8 cellular contexts compared by ENCODE assay signal in genomic region chr19:51689751-51690358, GRCh38. TPM values are rescaled to one million over a fixed set of nuclear protein-coding genes. Genes with fewer than 3 reads are reported as not detected.
DNase-seq lines count a peak whose midpoint lies in the region; ATAC-seq and TF ChIP-seq lines count a peak whose summit lies in the region.

No MANE protein-coding gene starts in this region.

- POLR2A ChIA-PET in activated CD4-positive, alpha-beta memory T cell treated with anti-CD3 and anti-CD28 coated beads for 36 hours (lab: Charles Lee): interaction anchor here (1.5 kb wide), 1 partner anchor 13 kb away, joined by 6 read pairs; no protein-coding TSS in a partner anchor

- peaks cover 15% of the 10 kb centered on the region for H3K4me1 Mint-ChIP-seq in activated naive CD4-positive, alpha-beta T cell treated with anti-CD3 and anti-CD28 coated beads, Interleukin-2, amount 10 ng/mL, durations not matched to agents 7 days and 5 days
- peaks cover 11% of the 10 kb centered on the region for H3K4me1 Mint-ChIP-seq in activated CD4-positive, alpha-beta memory T cell treated with anti-CD3 and anti-CD28 coated beads for 36 hours (ENCODE audit: low read depth)

- TF ChIP-seq EP300 in gastroesophageal sphincter (IDR thresholded peaks at IDR 0.05): no peak

- H3K27me3 ChIP-seq in gastroesophageal sphincter: no peaks in the 10 kb centered on the region

- CTCF ChIA-PET in activated naive CD4-positive, alpha-beta T cell treated with anti-CD3 and anti-CD28 coated beads, Interleukin-2, amount 10 ng/mL, durations not matched to agents 7 days and 5 days (lab: Charles Lee): no interaction called here
- CTCF ChIA-PET in activated CD4-positive, alpha-beta memory T cell treated with anti-CD3 and anti-CD28 coated beads for 36 hours (lab: Charles Lee): interaction anchor here (1.4 kb wide), 1 partner anchor 13 kb away, joined by 4 read pairs; no protein-coding TSS in a partner anchor

- WGBS in gastroesophageal sphincter (ENCODE audit: low coverage in 1 of 2), 2 donors: 0% methylated on average over 10 to 11 of the region's 19 CpGs

- TF ChIP-seq POLR2A in gastroesophageal sphincter (IDR thresholded peaks at IDR 0.05): no peak

- peak; percentile 23 for DNase-seq in activated naive CD4-positive, alpha-beta T cell treated with anti-CD3 and anti-CD28 coated beads, Interleukin-2, amount 10 ng/mL, durations not matched to agents 7 days and 5 days
- no peak for DNase-seq in activated naive CD4-positive, alpha-beta T cell treated with Interleukin-2 at 50 U/mL for 16 hours
- no peak for DNase-seq in activated CD4-positive, alpha-beta memory T cell treated with anti-CD3 and anti-CD28 coated beads for 36 hours
- peak in 42 of 56 donors; percentile 4 to 70 (median 52) for DNase-seq in nucleus accumbens (lab: John Stamatoyannopoulos, UW)
- no peak for DNase-seq in NCI-H345 treated with DMSO at 0.1 percent for 48 hours (lab: John Stamatoyannopoulos, UW; ENCODE audit: unreplicated experiment)

- intact Hi-C loops in activated CD4-positive, alpha-beta memory T cell treated with anti-CD3 and anti-CD28 coated beads for 36 hours (cut with micrococcal nuclease): loop anchor here (1.0 to 2.0 kb wide), 2 partner anchors 14 to 21 kb away; no protein-coding TSS in a partner anchor

- H3K36me3 ChIP-seq in gastroesophageal sphincter: peaks cover 0 to 24% of the 10 kb centered on the region in 2 donors

- H3K4me3 Mint-ChIP-seq in activated naive CD4-positive, alpha-beta T cell treated with anti-CD3 and anti-CD28 coated beads, Interleukin-2, amount 10 ng/mL, durations not matched to agents 7 days and 5 days: peak overlapping the region; percentile 74
- peak overlapping the region; percentile 91 for H3K4me3 Mint-ChIP-seq in activated CD4-positive, alpha-beta memory T cell treated with anti-CD3 and anti-CD28 coated beads for 36 hours

- H3K9me3 Mint-ChIP-seq in activated naive CD4-positive, alpha-beta T cell treated with anti-CD3 and anti-CD28 coated beads, Interleukin-2, amount 10 ng/mL, durations not matched to agents 7 days and 5 days: peaks cover 9% of the 10 kb centered on the region
- peaks cover 11% of the 10 kb centered on the region for H3K9me3 Mint-ChIP-seq in activated CD4-positive, alpha-beta memory T cell treated with anti-CD3 and anti-CD28 coated beads for 36 hours

- peak overlapping the region; percentile 64 to 98 for H3K4me3 ChIP-seq in gastroesophageal sphincter

- H3K4me1 ChIP-seq in gastroesophageal sphincter: peaks cover 0 to 60% (median 18%) of the 10 kb centered on the region in 3 donors

- TF ChIP-seq CTCF in gastroesophageal sphincter (IDR thresholded peaks at IDR 0.05): no peak

- H3K9me3 ChIP-seq in gastroesophageal sphincter: no peaks in the 10 kb centered on the region

- ATAC-seq in gastroesophageal sphincter (no peak), HG03108 (IDR thresholded peaks at IDR 0.05; ENCODE audit: unreplicated experiment) (no peak), HG03439 (IDR thresholded peaks at IDR 0.05; ENCODE audit: unreplicated experiment) (no peak)

- peak overlapping the region; percentile 88 to 100 (median 100) for H3K27ac ChIP-seq in gastroesophageal sphincter

- peaks cover 38% of the 10 kb centered on the region for H3K27me3 Mint-ChIP-seq in activated naive CD4-positive, alpha-beta T cell treated with anti-CD3 and anti-CD28 coated beads, Interleukin-2, amount 10 ng/mL, durations not matched to agents 7 days and 5 days
- H3K27me3 Mint-ChIP-seq in activated CD4-positive, alpha-beta memory T cell treated with anti-CD3 and anti-CD28 coated beads for 36 hours: no peaks in the 10 kb centered on the region

- H3K36me3 Mint-ChIP-seq in activated naive CD4-positive, alpha-beta T cell treated with anti-CD3 and anti-CD28 coated beads, Interleukin-2, amount 10 ng/mL, durations not matched to agents 7 days and 5 days: no peaks in the 10 kb centered on the region
- no peaks in the 10 kb centered on the region for H3K36me3 Mint-ChIP-seq in activated CD4-positive, alpha-beta memory T cell treated with anti-CD3 and anti-CD28 coated beads for 36 hours

- H3K27ac Mint-ChIP-seq in activated naive CD4-positive, alpha-beta T cell treated with anti-CD3 and anti-CD28 coated beads, Interleukin-2, amount 10 ng/mL, durations not matched to agents 7 days and 5 days: no peak overlapping the region
- peak overlapping the region; percentile 92 for H3K27ac Mint-ChIP-seq in activated CD4-positive, alpha-beta memory T cell treated with anti-CD3 and anti-CD28 coated beads for 36 hours

RNA-seq across cellular contexts. Expression of gene SPACA6, which starts 3.3 kb away (rescaled TPM):
- 10 to 100 TPM in 1 of 2 experiments, 1 to 10 TPM in 1; 10.0 to 14.2 TPM for total RNA-seq in activated CD4-positive, alpha-beta memory T cell treated with anti-CD3 and anti-CD28 coated beads for 36 hours
- 10 to 100 TPM in 3 of 4 donors, 1 to 10 TPM in 1; 6.3 to 29.7 (median 18.3) TPM for total RNA-seq in gastroesophageal sphincter

RNA-seq across cellular contexts. Expression of gene HAS1, which starts 33.9 kb away (rescaled TPM):
- total RNA-seq in activated CD4-positive, alpha-beta memory T cell treated with anti-CD3 and anti-CD28 coated beads for 36 hours: not detected
- 10 to 100 TPM in 1 of 4 donors, 1 to 10 TPM in 1, under 1 TPM in 1, not detected in 1; 0.23 to 15.2 (median 2.2) TPM for total RNA-seq in gastroesophageal sphincter

RNA-seq across cellular contexts. Expression of gene SIGLEC14, which starts 43.2 kb away (rescaled TPM):
- not detected for total RNA-seq in activated CD4-positive, alpha-beta memory T cell treated with anti-CD3 and anti-CD28 coated beads for 36 hours
- total RNA-seq in gastroesophageal sphincter: 1 to 10 TPM in 2 of 4 donors, under 1 TPM in 1, not detected in 1; 0.73 to 8.6 (median 1.4) TPM

RNA-seq across cellular contexts. Expression of gene SIGLEC5, which starts 59.7 kb away (rescaled TPM):
- total RNA-seq in activated CD4-positive, alpha-beta memory T cell treated with anti-CD3 and anti-CD28 coated beads for 36 hours: not detected
- under 1 TPM in 2 of 4 donors, not detected in 2; 0.67 to 0.94 TPM for total RNA-seq in gastroesophageal sphincter

Comparison
In these comparisons a context has a peak if more than half of its experiments do, and no peak if none do; other contexts are left out.
1. DNase-seq: peak in activated naive CD4-positive, alpha-beta T cell treated with anti-CD3 and anti-CD28 coated beads, Interleukin-2, amount 10 ng/mL, durations not matched to agents 7 days and 5 days (single experiment) and nucleus accumbens (42 of 56); none in activated naive CD4-positive, alpha-beta T cell treated with Interleukin-2 at 50 U/mL for 16 hours (single experiment), activated CD4-positive, alpha-beta memory T cell treated with anti-CD3 and anti-CD28 coated beads for 36 hours (single experiment) and NCI-H345 treated with DMSO at 0.1 percent for 48 hours (single experiment).